ENCODE assay signal across 13 cellular contexts in genomic region chr15:39778031-39778430, GRCh38. TPM values are rescaled to one million over a fixed set of nuclear protein-coding genes. Genes with fewer than 3 reads are reported as not detected.
"Had no signal": no experiment of that assay in that cellular context is flagged by ENCODE, and none has a peak within 500 bp of the region (broad histone marks: within the 10 kb centered on the region; RNA-seq: fewer than 3 reads in every experiment).

No MANE protein-coding gene starts in this region.

- FAIRE-seq: small intestine had no signal

- H3K36me3 Mint-ChIP-seq: natural killer cell treated with Interleukin-12 subunit alpha and Interleukin-12 subunit beta and Interleukin-15 and Interleukin-18, amount 100 ng/mL, for 72 hours had no signal

- H3K9me3 ChIP-seq: thyroid gland, uterus had no signal

- H3K27ac Mint-ChIP-seq: activated naive CD8-positive, alpha-beta T cell treated with anti-CD3 and anti-CD28 coated beads for 36 hours; natural killer cell treated with Interleukin-12 subunit alpha and Interleukin-12 subunit beta and Interleukin-15 and Interleukin-18, amount 100 ng/mL, for 72 hours had no signal

- DNase-seq: activated CD4-positive, alpha-beta T cell treated with anti-CD3 and anti-CD28 coated beads for 1 hour; activated CD4-positive, alpha-beta T cell treated with anti-CD3 and anti-CD28 coated beads, Interleukin-2, amount 50 U/mL, for 48 hours; activated gamma-delta T cell treated with Interleukin-2 at 50 U/mL for 16 hours; activated naive CD8-positive, alpha-beta T cell treated with anti-CD3 and anti-CD28 coated beads for 36 hours; activated T-cell treated with anti-CD3 and anti-CD28 coated beads, Interleukin-2, amount 50 U/mL, for 48 hours; anterior cingulate cortex; head of caudate nucleus; mammary epithelial cell; small intestine; thyroid gland; uterus had no signal

- H3K9me3 Mint-ChIP-seq: activated naive CD8-positive, alpha-beta T cell treated with anti-CD3 and anti-CD28 coated beads for 36 hours; natural killer cell treated with Interleukin-12 subunit alpha and Interleukin-12 subunit beta and Interleukin-15 and Interleukin-18, amount 100 ng/mL, for 72 hours had no signal

- H3K36me3 ChIP-seq: thyroid gland, uterus had no signal

- H3K27me3 ChIP-seq: thyroid gland, uterus had no signal

- H3K4me1 ChIP-seq: thyroid gland had no signal

- H3K27ac ChIP-seq: thyroid gland, uterus had no signal

- H3K4me3 ChIP-seq: thyroid gland, uterus had no signal

- H3K4me3 Mint-ChIP-seq: activated naive CD8-positive, alpha-beta T cell treated with anti-CD3 and anti-CD28 coated beads for 36 hours; natural killer cell treated with Interleukin-12 subunit alpha and Interleukin-12 subunit beta and Interleukin-15 and Interleukin-18, amount 100 ng/mL, for 72 hours had no signal

RNA-seq across cellular contexts. Expression of gene FSIP1, which starts 4.6 kb away (rescaled TPM):
- total RNA-seq: left lobe of liver had no signal
